ENCODE assay signal across 2 cellular contexts in genomic region chr12:80033457-80033856, GRCh38.
TF ChIP-seq lines count a peak whose summit lies in the region.

No MANE protein-coding gene starts in this region.

TF ChIP-seq in SK-N-SH, 30 proteins besides CTCF, POLR2A, EP300 and RAD21 (continued from another document):
- TF ChIP-seq USF1 (IDR thresholded peaks at IDR 0.05; ENCODE audit: borderline replicate concordance, low read depth) (no peak), ELF1 (IDR thresholded peaks at IDR 0.05) (no peak), GATA2 (CRISPR knock-in tag; IDR thresholded peaks at IDR 0.05) (no peak), YY1 (IDR thresholded peaks at IDR 0.05; ENCODE audit: low read depth) (no peak), FOSL2 (IDR thresholded peaks at IDR 0.05; ENCODE audit: borderline replicate concordance, low read depth) (peak; percentile 57; the same call in 1 of the 2 replicates), PBX3 (IDR thresholded peaks at IDR 0.05) (peak; percentile 86), EZH2phosphoT487 (IDR thresholded peaks at IDR 0.05; ENCODE audit: borderline replicate concordance, low read depth) (no peak), NRF1 (IDR thresholded peaks at IDR 0.05; ENCODE audit: low read depth, low read length) (no peak), JUND (IDR thresholded peaks at IDR 0.05) (no peak; the same call in 1 of the 2 replicates), FOXM1 (IDR thresholded peaks at IDR 0.05; ENCODE audit: low read depth) (no peak)

TF ChIP-seq in HepG2, 621 proteins besides CTCF, POLR2A, EP300 and RAD21 (continued from another document):
- TF ChIP-seq, protein P1, sequence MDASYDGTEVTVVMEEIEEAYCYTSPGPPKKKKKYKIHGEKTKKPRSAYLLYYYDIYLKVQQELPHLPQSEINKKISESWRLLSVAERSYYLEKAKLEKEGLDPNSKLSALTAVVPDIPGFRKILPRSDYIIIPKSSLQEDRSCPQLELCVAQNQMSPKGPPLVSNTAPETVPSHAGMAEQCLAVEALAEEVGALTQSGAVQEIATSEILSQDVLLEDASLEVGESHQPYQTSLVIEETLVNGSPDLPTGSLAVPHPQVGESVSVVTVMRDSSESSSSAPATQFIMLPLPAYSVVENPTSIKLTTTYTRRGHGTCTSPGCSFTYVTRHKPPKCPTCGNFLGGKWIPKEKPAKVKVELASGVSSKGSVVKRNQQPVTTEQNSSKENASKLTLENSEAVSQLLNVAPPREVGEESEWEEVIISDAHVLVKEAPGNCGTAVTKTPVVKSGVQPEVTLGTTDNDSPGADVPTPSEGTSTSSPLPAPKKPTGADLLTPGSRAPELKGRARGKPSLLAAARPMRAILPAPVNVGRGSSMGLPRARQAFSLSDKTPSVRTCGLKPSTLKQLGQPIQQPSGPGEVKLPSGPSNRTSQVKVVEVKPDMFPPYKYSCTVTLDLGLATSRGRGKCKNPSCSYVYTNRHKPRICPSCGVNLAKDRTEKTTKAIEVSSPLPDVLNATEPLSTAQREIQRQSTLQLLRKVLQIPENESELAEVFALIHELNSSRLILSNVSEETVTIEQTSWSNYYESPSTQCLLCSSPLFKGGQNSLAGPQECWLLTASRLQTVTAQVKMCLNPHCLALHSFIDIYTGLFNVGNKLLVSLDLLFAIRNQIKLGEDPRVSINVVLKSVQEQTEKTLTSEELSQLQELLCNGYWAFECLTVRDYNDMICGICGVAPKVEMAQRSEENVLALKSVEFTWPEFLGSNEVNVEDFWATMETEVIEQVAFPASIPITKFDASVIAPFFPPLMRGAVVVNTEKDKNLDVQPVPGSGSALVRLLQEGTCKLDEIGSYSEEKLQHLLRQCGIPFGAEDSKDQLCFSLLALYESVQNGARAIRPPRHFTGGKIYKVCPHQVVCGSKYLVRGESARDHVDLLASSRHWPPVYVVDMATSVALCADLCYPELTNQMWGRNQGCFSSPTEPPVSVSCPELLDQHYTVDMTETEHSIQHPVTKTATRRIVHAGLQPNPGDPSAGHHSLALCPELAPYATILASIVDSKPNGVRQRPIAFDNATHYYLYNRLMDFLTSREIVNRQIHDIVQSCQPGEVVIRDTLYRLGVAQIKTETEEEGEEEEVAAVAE (CRISPR knock-in tag; IDR thresholded peaks at IDR 0.05; ENCODE audit: borderline replicate concordance), result no peak
- TF ChIP-seq ZNF652 (CRISPR knock-in tag; IDR thresholded peaks at IDR 0.05; ENCODE audit: borderline replicate concordance, low read depth) (no peak), ZNF275 (CRISPR knock-in tag; IDR thresholded peaks at IDR 0.05; ENCODE audit: borderline replicate concordance) (no peak), ZNF251 (CRISPR knock-in tag; IDR thresholded peaks at IDR 0.05) (no peak), ZNF274 (CRISPR knock-in tag; IDR thresholded peaks at IDR 0.05) (no peak), MYC (CRISPR knock-in tag; IDR thresholded peaks at IDR 0.05; ENCODE audit: borderline replicate concordance) (no peak), ZFP82 (CRISPR knock-in tag; IDR thresholded peaks at IDR 0.05; ENCODE audit: borderline replicate concordance) (no peak), NFIB (CRISPR knock-in tag; IDR thresholded peaks at IDR 0.05; ENCODE audit: borderline replicate concordance) (no peak), ZNF580 (CRISPR knock-in tag; IDR thresholded peaks at IDR 0.05; ENCODE audit: borderline replicate concordance, low read depth) (no peak), ZNF839 (CRISPR knock-in tag; IDR thresholded peaks at IDR 0.05; ENCODE audit: borderline replicate concordance) (no peak)
- TF ChIP-seq, protein P2, sequence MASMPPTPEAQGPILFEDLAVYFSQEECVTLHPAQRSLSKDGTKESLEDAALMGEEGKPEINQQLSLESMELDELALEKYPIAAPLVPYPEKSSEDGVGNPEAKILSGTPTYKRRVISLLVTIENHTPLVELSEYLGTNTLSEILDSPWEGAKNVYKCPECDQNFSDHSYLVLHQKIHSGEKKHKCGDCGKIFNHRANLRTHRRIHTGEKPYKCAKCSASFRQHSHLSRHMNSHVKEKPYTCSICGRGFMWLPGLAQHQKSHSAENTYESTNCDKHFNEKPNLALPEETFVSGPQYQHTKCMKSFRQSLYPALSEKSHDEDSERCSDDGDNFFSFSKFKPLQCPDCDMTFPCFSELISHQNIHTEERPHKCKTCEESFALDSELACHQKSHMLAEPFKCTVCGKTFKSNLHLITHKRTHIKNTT (CRISPR knock-in tag; IDR thresholded peaks at IDR 0.05), result no peak
- TF ChIP-seq, protein P3, sequence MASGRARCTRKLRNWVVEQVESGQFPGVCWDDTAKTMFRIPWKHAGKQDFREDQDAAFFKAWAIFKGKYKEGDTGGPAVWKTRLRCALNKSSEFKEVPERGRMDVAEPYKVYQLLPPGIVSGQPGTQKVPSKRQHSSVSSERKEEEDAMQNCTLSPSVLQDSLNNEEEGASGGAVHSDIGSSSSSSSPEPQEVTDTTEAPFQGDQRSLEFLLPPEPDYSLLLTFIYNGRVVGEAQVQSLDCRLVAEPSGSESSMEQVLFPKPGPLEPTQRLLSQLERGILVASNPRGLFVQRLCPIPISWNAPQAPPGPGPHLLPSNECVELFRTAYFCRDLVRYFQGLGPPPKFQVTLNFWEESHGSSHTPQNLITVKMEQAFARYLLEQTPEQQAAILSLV (CRISPR knock-in tag; IDR thresholded peaks at IDR 0.05; ENCODE audit: borderline replicate concordance), result no peak
- TF ChIP-seq, protein P4, sequence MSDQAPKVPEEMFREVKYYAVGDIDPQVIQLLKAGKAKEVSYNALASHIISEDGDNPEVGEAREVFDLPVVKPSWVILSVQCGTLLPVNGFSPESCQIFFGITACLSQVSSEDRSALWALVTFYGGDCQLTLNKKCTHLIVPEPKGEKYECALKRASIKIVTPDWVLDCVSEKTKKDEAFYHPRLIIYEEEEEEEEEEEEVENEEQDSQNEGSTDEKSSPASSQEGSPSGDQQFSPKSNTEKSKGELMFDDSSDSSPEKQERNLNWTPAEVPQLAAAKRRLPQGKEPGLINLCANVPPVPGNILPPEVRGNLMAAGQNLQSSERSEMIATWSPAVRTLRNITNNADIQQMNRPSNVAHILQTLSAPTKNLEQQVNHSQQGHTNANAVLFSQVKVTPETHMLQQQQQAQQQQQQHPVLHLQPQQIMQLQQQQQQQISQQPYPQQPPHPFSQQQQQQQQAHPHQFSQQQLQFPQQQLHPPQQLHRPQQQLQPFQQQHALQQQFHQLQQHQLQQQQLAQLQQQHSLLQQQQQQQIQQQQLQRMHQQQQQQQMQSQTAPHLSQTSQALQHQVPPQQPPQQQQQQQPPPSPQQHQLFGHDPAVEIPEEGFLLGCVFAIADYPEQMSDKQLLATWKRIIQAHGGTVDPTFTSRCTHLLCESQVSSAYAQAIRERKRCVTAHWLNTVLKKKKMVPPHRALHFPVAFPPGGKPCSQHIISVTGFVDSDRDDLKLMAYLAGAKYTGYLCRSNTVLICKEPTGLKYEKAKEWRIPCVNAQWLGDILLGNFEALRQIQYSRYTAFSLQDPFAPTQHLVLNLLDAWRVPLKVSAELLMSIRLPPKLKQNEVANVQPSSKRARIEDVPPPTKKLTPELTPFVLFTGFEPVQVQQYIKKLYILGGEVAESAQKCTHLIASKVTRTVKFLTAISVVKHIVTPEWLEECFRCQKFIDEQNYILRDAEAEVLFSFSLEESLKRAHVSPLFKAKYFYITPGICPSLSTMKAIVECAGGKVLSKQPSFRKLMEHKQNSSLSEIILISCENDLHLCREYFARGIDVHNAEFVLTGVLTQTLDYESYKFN (CRISPR knock-in tag; conservative IDR thresholded peaks at IDR 0.05), result no peak
